Comparison of ENCODE assay signal across 1 cellular context in genomic region chr1:156766288-156767100, GRCh38.
TF ChIP-seq lines count a peak whose summit lies in the region.

No MANE protein-coding gene starts in this region.

TF ChIP-seq in HCT116, 20 proteins besides CTCF, POLR2A, EP300 and RAD21 (continued from another document):
- TF ChIP-seq MAX (IDR thresholded peaks at IDR 0.05): no peak
